9 cellular contexts compared by ENCODE assay signal in the genomic region with DNA sequence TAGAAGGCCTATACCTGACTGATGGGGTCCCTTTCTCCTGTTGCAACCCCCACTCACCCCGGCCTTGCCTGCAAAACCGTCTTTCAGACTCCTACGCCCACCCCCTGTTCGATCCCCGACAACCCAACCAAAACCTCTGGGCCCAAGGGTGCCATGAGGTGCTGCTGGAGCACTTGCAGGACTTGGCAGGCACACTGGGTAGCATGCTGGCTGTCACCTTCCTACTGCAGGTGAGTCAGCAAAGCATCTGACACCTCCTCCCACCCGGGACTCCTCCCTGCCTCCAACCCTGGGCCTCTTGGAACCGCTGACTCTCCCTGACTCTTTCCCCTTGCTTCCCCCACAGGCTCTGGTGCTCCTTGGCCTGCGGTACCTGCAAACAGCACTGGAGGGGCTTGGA. TPM values are rescaled to one million over a fixed set of nuclear protein-coding genes. Genes with fewer than 3 reads are reported as not detected.
A peak's percentile ranks its signal among the peaks of the same experiment; 100 is the strongest.
DNase-seq lines count a peak whose midpoint lies in the region; ATAC-seq and TF ChIP-seq lines count a peak whose summit lies in the region.
"Had no signal": no experiment of that assay in that cellular context is flagged by ENCODE, and none has a peak within 500 bp of the region (broad histone marks: within the 10 kb centered on the region; RNA-seq: fewer than 3 reads in every experiment).

No MANE protein-coding gene starts in this region.

- peak overlapping the region; percentile 69 for H3K27ac Mint-ChIP-seq in activated CD4-positive, alpha-beta memory T cell treated with anti-CD3 and anti-CD28 coated beads, Interleukin-2, amount 10 ng/mL, durations not matched to agents 7 days and 5 days

- 50 to 55% methylated on average over 1 to 7 of the region's 8 CpGs for WGBS in gastroesophageal sphincter (ENCODE audit: low coverage in 1 of 2), 2 donors

- no peak for TF ChIP-seq POLR2A in gastroesophageal sphincter (IDR thresholded peaks at IDR 0.05)

- no peak for TF ChIP-seq CTCF in gastroesophageal sphincter (IDR thresholded peaks at IDR 0.05)

- POLR2A ChIA-PET in activated CD4-positive, alpha-beta memory T cell treated with anti-CD3 and anti-CD28 coated beads, Interleukin-2, amount 10 ng/mL, durations not matched to agents 7 days and 5 days (lab: Charles Lee): interaction anchor here (1.0 to 6.7 kb wide), 5 partner anchors 13 to 57 kb away, joined by 3 to 84 read pairs (median 41); a partner anchor contains a TSS

- peak overlapping the region in 3 of 4 donors; percentile 96 to 98 (median 96) for H3K27ac ChIP-seq in gastroesophageal sphincter

- H3K27me3 ChIP-seq in gastroesophageal sphincter: no peaks in the 10 kb centered on the region

- H3K36me3 Mint-ChIP-seq in activated CD4-positive, alpha-beta memory T cell treated with anti-CD3 and anti-CD28 coated beads, Interleukin-2, amount 10 ng/mL, durations not matched to agents 7 days and 5 days (ENCODE audit: low read depth): peaks cover 36% of the 10 kb centered on the region

- H3K27me3 Mint-ChIP-seq in activated CD4-positive, alpha-beta memory T cell treated with anti-CD3 and anti-CD28 coated beads, Interleukin-2, amount 10 ng/mL, durations not matched to agents 7 days and 5 days: no peaks in the 10 kb centered on the region

- ATAC-seq in gastroesophageal sphincter (no peak), GM19324 (IDR thresholded peaks at IDR 0.05; ENCODE audit: low FRiP score, unreplicated experiment) (no peak)

- H3K4me1 Mint-ChIP-seq in activated CD4-positive, alpha-beta memory T cell treated with anti-CD3 and anti-CD28 coated beads, Interleukin-2, amount 10 ng/mL, durations not matched to agents 7 days and 5 days: peaks cover 56% of the 10 kb centered on the region

- peaks cover 0 to 63% of the 10 kb centered on the region in 2 donors for H3K36me3 ChIP-seq in gastroesophageal sphincter

- H3K9me3 Mint-ChIP-seq in activated CD4-positive, alpha-beta memory T cell treated with anti-CD3 and anti-CD28 coated beads, Interleukin-2, amount 10 ng/mL, durations not matched to agents 7 days and 5 days: no peaks in the 10 kb centered on the region

- TF ChIP-seq EP300 in gastroesophageal sphincter (IDR thresholded peaks at IDR 0.05): no peak

- peaks cover 2 to 44% (median 21%) of the 10 kb centered on the region in 3 donors for H3K4me1 ChIP-seq in gastroesophageal sphincter

- H3K9me3 ChIP-seq in gastroesophageal sphincter: no peaks in the 10 kb centered on the region

- no peak overlapping the region for H3K4me3 ChIP-seq in gastroesophageal sphincter

- DNase-seq in HT1080 (ENCODE audit: low read depth) (peak; percentile 34), NCI-H187 (lab: John Stamatoyannopoulos, UW) (no peak), NCI-H1048 (lab: John Stamatoyannopoulos, UW) (no peak)
- peak; percentile 43 for DNase-seq in activated CD4-positive, alpha-beta memory T cell treated with anti-CD3 and anti-CD28 coated beads, Interleukin-2, amount 10 ng/mL, durations not matched to agents 7 days and 5 days
- DNase-seq in stimulated activated CD8-positive, alpha-beta memory T cell treated with anti-CD3 and anti-CD28 coated beads, Interleukin-2, amount 100 ng/mL, for 48 hours (ENCODE audit: low read depth in 2 of 2): peak; percentile 32
- no peak for DNase-seq in central memory CD4-positive, alpha-beta T cell
- DNase-seq: NCI-H2029 treated with DMSO at 0.1 percent for 48 hours had no signal

- CTCF ChIA-PET in activated CD4-positive, alpha-beta memory T cell treated with anti-CD3 and anti-CD28 coated beads, Interleukin-2, amount 10 ng/mL, durations not matched to agents 7 days and 5 days (lab: Charles Lee): interaction anchor here (1.4 kb wide), 1 partner anchor 51 kb away, joined by 3 read pairs; a partner anchor contains a TSS

- H3K4me3 Mint-ChIP-seq in activated CD4-positive, alpha-beta memory T cell treated with anti-CD3 and anti-CD28 coated beads, Interleukin-2, amount 10 ng/mL, durations not matched to agents 7 days and 5 days: no peak overlapping the region

RNA-seq across cellular contexts. Expression of a gene that starts 1.2 kb away (rescaled TPM):
- total RNA-seq in HT1080 (2014; rRNA removed; shearing (Covaris generic)): 3.3 and 7.7 TPM in 2 replicates
- polyA plus RNA-seq in HT1080 (2015; cell fraction: cytosol; rRNA removed): 3.0 and 3.2 TPM in 2 replicates
- 1.2 and 1.9 TPM in 2 replicates for polyA plus RNA-seq in HT1080 (2015; cell fraction: nucleus; rRNA removed)
- total RNA-seq in activated CD4-positive, alpha-beta memory T cell treated with anti-CD3 and anti-CD28 coated beads, Interleukin-2, amount 10 ng/mL, durations not matched to agents 7 days and 5 days: 1 to 10 TPM; 1.6 to 2.2 TPM
- total RNA-seq in gastroesophageal sphincter: 10 to 100 TPM in 3 of 4 donors, 1 to 10 TPM in 1; 3.0 to 18.3 (median 10.7) TPM

RNA-seq across cellular contexts. Expression of a gene that starts 1.7 kb away (rescaled TPM):
- 27.5 and 28.7 TPM in 2 replicates for total RNA-seq in HT1080 (2014; rRNA removed; shearing (Covaris generic))
- polyA plus RNA-seq in HT1080 (2015; cell fraction: cytosol; rRNA removed): 29.9 and 34.0 TPM in 2 replicates
- 148 and 162 TPM in 2 replicates for polyA plus RNA-seq in HT1080 (2015; cell fraction: nucleus; rRNA removed)
- total RNA-seq in activated CD4-positive, alpha-beta memory T cell treated with anti-CD3 and anti-CD28 coated beads, Interleukin-2, amount 10 ng/mL, durations not matched to agents 7 days and 5 days: 100 to 1,000 TPM; 121 to 122 TPM
- 10 to 100 TPM; 25.4 to 36.7 (median 31.9) TPM for total RNA-seq in gastroesophageal sphincter

RNA-seq across cellular contexts. Expression of a gene that starts 7.5 kb away (rescaled TPM):
- total RNA-seq in HT1080 (2014; rRNA removed; shearing (Covaris generic)): 63.8 and 67.2 TPM in 2 replicates
- polyA plus RNA-seq in HT1080 (2015; cell fraction: cytosol; rRNA removed): 74.7 and 86.0 TPM in 2 replicates
- 82.0 and 83.7 TPM in 2 replicates for polyA plus RNA-seq in HT1080 (2015; cell fraction: nucleus; rRNA removed)
- 10 to 100 TPM; 58.9 to 67.1 TPM for total RNA-seq in activated CD4-positive, alpha-beta memory T cell treated with anti-CD3 and anti-CD28 coated beads, Interleukin-2, amount 10 ng/mL, durations not matched to agents 7 days and 5 days
- 10 to 100 TPM; 11.4 to 25.8 (median 22.4) TPM for total RNA-seq in gastroesophageal sphincter

RNA-seq across cellular contexts. Expression of a gene that starts 12.6 kb away (rescaled TPM):
- total RNA-seq in HT1080 (2014; rRNA removed; shearing (Covaris generic)): 179 and 193 TPM in 2 replicates
- 73.0 and 73.7 TPM in 2 replicates for polyA plus RNA-seq in HT1080 (2015; cell fraction: cytosol; rRNA removed)
- 174 and 191 TPM in 2 replicates for polyA plus RNA-seq in HT1080 (2015; cell fraction: nucleus; rRNA removed)
- 100 to 1,000 TPM; 226 TPM for total RNA-seq in activated CD4-positive, alpha-beta memory T cell treated with anti-CD3 and anti-CD28 coated beads, Interleukin-2, amount 10 ng/mL, durations not matched to agents 7 days and 5 days
- 10 to 100 TPM; 67.9 to 88.7 (median 85.6) TPM for total RNA-seq in gastroesophageal sphincter

RNA-seq across cellular contexts. Expression of a gene that starts 23.0 kb away (rescaled TPM):
- 19.6 and 21.0 TPM in 2 replicates for total RNA-seq in HT1080 (2014; rRNA removed; shearing (Covaris generic))
- 27.4 and 27.9 TPM in 2 replicates for polyA plus RNA-seq in HT1080 (2015; cell fraction: cytosol; rRNA removed)
- polyA plus RNA-seq in HT1080 (2015; cell fraction: nucleus; rRNA removed): 89.5 and 94.7 TPM in 2 replicates
- total RNA-seq in activated CD4-positive, alpha-beta memory T cell treated with anti-CD3 and anti-CD28 coated beads, Interleukin-2, amount 10 ng/mL, durations not matched to agents 7 days and 5 days: 10 to 100 TPM; 23.7 to 25.2 TPM
- total RNA-seq in gastroesophageal sphincter: 1 to 10 TPM; 3.8 to 9.6 (median 7.6) TPM

Comparison
In these comparisons a context has a peak if more than half of its experiments do, and no peak if none do; other contexts are left out.
1. DNase-seq: peak in HT1080 (single experiment), activated CD4-positive, alpha-beta memory T cell treated with anti-CD3 and anti-CD28 coated beads, Interleukin-2, amount 10 ng/mL, durations not matched to agents 7 days and 5 days (single experiment) and stimulated activated CD8-positive, alpha-beta memory T cell treated with anti-CD3 and anti-CD28 coated beads, Interleukin-2, amount 100 ng/mL, for 48 hours (2 of 2); none in central memory CD4-positive, alpha-beta T cell (single experiment), NCI-H187 (0 of 2) and NCI-H1048 (single experiment).